ENCODE assay signal across 15 cellular contexts in the genomic region with DNA sequence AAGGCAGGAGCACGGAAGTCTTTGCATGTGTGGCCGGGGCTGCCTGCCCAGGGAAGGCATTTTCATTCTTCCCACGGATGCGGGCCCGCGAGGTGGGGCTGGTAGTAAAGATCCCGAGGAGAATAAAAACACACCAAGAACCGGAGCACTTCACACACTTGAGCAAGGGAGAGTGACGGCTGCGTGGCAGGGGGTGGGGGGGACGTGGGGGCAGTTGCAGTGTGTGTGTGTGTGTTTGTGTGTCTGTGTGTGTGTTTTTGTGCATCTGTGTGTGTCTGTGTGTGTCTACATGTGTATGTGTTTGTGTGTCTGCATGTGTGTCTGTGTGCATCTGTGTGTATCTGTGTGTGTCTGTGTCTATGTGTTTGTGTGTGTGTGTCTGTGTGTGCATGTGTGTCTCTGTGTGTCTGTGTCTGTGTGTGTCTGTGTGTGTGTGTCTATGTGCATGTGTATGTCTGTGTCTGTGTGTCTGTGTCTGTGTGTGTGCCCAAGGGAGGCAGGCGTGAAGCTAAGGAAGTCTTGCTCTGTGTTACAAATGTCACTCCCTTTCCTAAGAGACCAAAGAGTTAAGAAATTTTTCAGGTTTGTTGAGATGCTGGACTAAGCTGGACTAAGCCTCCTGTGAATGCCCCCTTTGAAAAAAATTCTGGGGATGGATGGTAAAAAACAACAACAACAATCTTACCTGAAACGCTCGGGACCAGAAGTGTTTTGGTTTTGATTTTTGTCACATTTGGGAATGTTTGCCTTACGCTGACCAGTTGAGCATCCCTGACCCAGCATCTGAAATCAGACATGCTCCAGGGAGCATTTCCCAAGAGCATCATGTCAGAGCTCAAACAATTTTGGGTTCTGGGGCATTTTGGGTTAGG. TPM values are rescaled to one million over a fixed set of nuclear protein-coding genes. Genes with fewer than 3 reads are reported as not detected.
DNase-seq lines count a peak whose midpoint lies in the region; ATAC-seq, FAIRE-seq and TF ChIP-seq lines count a peak whose summit lies in the region.
"Had no signal": no experiment of that assay in that cellular context is flagged by ENCODE, and none has a peak within 500 bp of the region (broad histone marks: within the 10 kb centered on the region; RNA-seq: fewer than 3 reads in every experiment).

No MANE protein-coding gene starts in this region.

- H3K4me1 Mint-ChIP-seq in Caco-2 (ENCODE audit: low read depth, unreplicated experiment), result no peaks in the 10 kb centered on the region
- H3K4me1 Mint-ChIP-seq in stimulated activated effector memory CD8-positive, alpha-beta T cell treated with anti-CD3 and anti-CD28 coated beads, Interleukin-12 subunit alpha, Interleukin-12 subunit beta, amount 100 ng/mL, for 72 hours, result peaks cover 9% of the 10 kb centered on the region

- no peaks in the 10 kb centered on the region for H3K36me3 ChIP-seq in Caco-2 (ENCODE audit: control insufficient read depth, insufficient read depth, low read length)
- no peaks in the 10 kb centered on the region for H3K36me3 ChIP-seq in endothelial cell of umbilical vein (ENCODE audit: control insufficient read depth in 2 of 2, extremely low read depth in 1 of 2, insufficient read depth in 2 of 2, low read length in 2 of 2)
- H3K36me3 ChIP-seq: heart right ventricle, prostate gland, thoracic aorta had no signal

- H3K79me2 ChIP-seq in endothelial cell of umbilical vein (ENCODE audit: control insufficient read depth, insufficient read depth, low read length), result no peaks in the 10 kb centered on the region

- BruUV-seq in Caco-2 (replicated peaks; lab: Mats Ljungman, UMichigan), result no TSS peak
- no TSS peak for BruUV-seq in endothelial cell of umbilical vein (replicated peaks; lab: Mats Ljungman, UMichigan)

- no peaks in the 10 kb centered on the region for H3K27me3 ChIP-seq in Caco-2 (replicated peaks; ENCODE audit: control insufficient read depth, insufficient read depth, low read length)
- H3K27me3 ChIP-seq in endothelial cell of umbilical vein (ENCODE audit: control insufficient read depth in 2 of 2, insufficient read depth in 2 of 2, low read length in 2 of 2), result no peaks in the 10 kb centered on the region

- dilution Hi-C loops in endothelial cell of umbilical vein (cut with MboI; ENCODE audit: extremely low pct_ligation_motif_present, low sequenced_read_pairs), result no loop called here

- TF ChIP-seq CTCF in Caco-2 (IDR thresholded peaks at IDR 0.05; ENCODE audit: insufficient read depth in 1 of 2, low read depth in 1 of 2, low read length in 1 of 2, severe bottlenecking in 1 of 2, unreplicated experiment in 1 of 2) (no peak), endothelial cell of umbilical vein (IDR thresholded peaks at IDR 0.05; ENCODE audit: extremely low read depth in 1 of 2, insufficient read depth in 1 of 2, low read depth in 1 of 2, low read length in 2 of 2) (no peak)

- H3K4me1 ChIP-seq in Caco-2 (no peaks in the 10 kb centered on the region), endothelial cell of umbilical vein (ENCODE audit: control insufficient read depth, extremely low read depth, insufficient read depth, low read length) (peaks cover 17% of the 10 kb centered on the region)
- H3K4me1 ChIP-seq: prostate gland had no signal

- POLR2A ChIA-PET in Caco-2 (lab: Charles Lee) (no interaction called here), endothelial cell of umbilical vein (lab: Charles Lee) (no interaction called here)

- CTCF ChIA-PET in Caco-2 (lab: Charles Lee) (no interaction called here), endothelial cell of umbilical vein (lab: Charles Lee) (no interaction called here)

- no peak for ATAC-seq in stimulated activated effector memory CD8-positive, alpha-beta T cell treated with anti-CD3 and anti-CD28 coated beads, Interleukin-12 subunit alpha, Interleukin-12 subunit beta, amount 100 ng/mL, for 72 hours
- ATAC-seq in GM21576 (IDR thresholded peaks at IDR 0.05; ENCODE audit: unreplicated experiment) (no peak), Right ventricle myocardium superior (ENCODE audit: poor library complexity) (no peak)
- ATAC-seq: activated CD8-positive, alpha-beta memory T cell treated with anti-CD3 and anti-CD28 coated beads, Interleukin-2, amount 10 ng/mL, durations not matched to agents 7 days and 5 days had no signal

- no peak overlapping the region for H3K4me2 ChIP-seq in endothelial cell of umbilical vein (ENCODE audit: insufficient read depth, low read length)

- no peaks in the 10 kb centered on the region for H4K20me1 ChIP-seq in endothelial cell of umbilical vein (replicated peaks; ENCODE audit: control insufficient read depth, extremely low read depth, insufficient read depth, low read length)

- no peak overlapping the region for H3K4me3 Mint-ChIP-seq in Caco-2 (ENCODE audit: unreplicated experiment)
- peak overlapping the region; percentile 36 for H3K4me3 Mint-ChIP-seq in stimulated activated effector memory CD8-positive, alpha-beta T cell treated with anti-CD3 and anti-CD28 coated beads, Interleukin-12 subunit alpha, Interleukin-12 subunit beta, amount 100 ng/mL, for 72 hours
- H3K4me3 Mint-ChIP-seq: activated CD8-positive, alpha-beta memory T cell treated with anti-CD3 and anti-CD28 coated beads, Interleukin-2, amount 10 ng/mL, durations not matched to agents 7 days and 5 days had no signal

- intact Hi-C loops in Caco-2 (cut with micrococcal nuclease; ENCODE audit: unreplicated experiment) (no loop called here), endothelial cell of umbilical vein (cut with micrococcal nuclease) (loop anchor here (2.0 to 5.0 kb wide), 2 partner anchors 37 to 383 kb away; partner anchors contain the start of gene BANP), Right ventricle myocardium superior (cut with DNase I) (no loop called here)

- peaks cover 28% of the 10 kb centered on the region for H3K9me3 Mint-ChIP-seq in Caco-2 (ENCODE audit: unreplicated experiment)
- H3K9me3 Mint-ChIP-seq in stimulated activated effector memory CD8-positive, alpha-beta T cell treated with anti-CD3 and anti-CD28 coated beads, Interleukin-12 subunit alpha, Interleukin-12 subunit beta, amount 100 ng/mL, for 72 hours, result no peaks in the 10 kb centered on the region

- H3K9me1 ChIP-seq in endothelial cell of umbilical vein (replicated peaks; ENCODE audit: control insufficient read depth, extremely low read depth, insufficient read depth, low read length), result no peaks in the 10 kb centered on the region

- FAIRE-seq in endothelial cell of umbilical vein (lab: Jason Lieb, UNC), result peak; percentile 63

- H3K27me3 Mint-ChIP-seq in Caco-2 (ENCODE audit: insufficient read depth, unreplicated experiment), result no peaks in the 10 kb centered on the region
- H3K27me3 Mint-ChIP-seq: activated CD8-positive, alpha-beta memory T cell treated with anti-CD3 and anti-CD28 coated beads, Interleukin-2, amount 10 ng/mL, durations not matched to agents 7 days and 5 days had no signal

- no peaks in the 10 kb centered on the region for H3K36me3 Mint-ChIP-seq in Caco-2 (ENCODE audit: insufficient read depth, unreplicated experiment)
- H3K36me3 Mint-ChIP-seq in stimulated activated effector memory CD8-positive, alpha-beta T cell treated with anti-CD3 and anti-CD28 coated beads, Interleukin-12 subunit alpha, Interleukin-12 subunit beta, amount 100 ng/mL, for 72 hours, result no peaks in the 10 kb centered on the region
- H3K36me3 Mint-ChIP-seq: activated CD8-positive, alpha-beta memory T cell treated with anti-CD3 and anti-CD28 coated beads, Interleukin-2, amount 10 ng/mL, durations not matched to agents 7 days and 5 days; activated naive CD4-positive, alpha-beta T cell treated with anti-CD3 and anti-CD28 coated beads, Interleukin-2, amount 50 U/mL, for 72 hours had no signal

- H2AFZ ChIP-seq in endothelial cell of umbilical vein (ENCODE audit: low read depth, low read length), result peak overlapping the region; percentile 47

- TF ChIP-seq POLR2A in endothelial cell of umbilical vein (IDR thresholded peaks at IDR 0.05; ENCODE audit: low read depth, low read length), result no peak

- H3K9ac ChIP-seq in endothelial cell of umbilical vein (replicated peaks; ENCODE audit: extremely low read depth, insufficient read depth, low read length), result no peak overlapping the region

- DNase-seq in Caco-2, result no peak
- DNase-seq in NCI-H460 (ENCODE audit: extremely low read depth, low read depth), result peak; percentile 5
- DNase-seq in endothelial cell of umbilical vein (ENCODE audit: low read depth, low spot score), result no peak
- no peak for DNase-seq in stimulated activated effector memory CD8-positive, alpha-beta T cell treated with anti-CD3 and anti-CD28 coated beads, Interleukin-12 subunit alpha, Interleukin-12 subunit beta, amount 100 ng/mL, for 72 hours (ENCODE audit: low spot score in 2 of 2)
- no peak for DNase-seq in germinal center (ENCODE audit: low spot score)
- DNase-seq in Right ventricle myocardium superior, result no peak
- DNase-seq: activated CD8-positive, alpha-beta memory T cell treated with anti-CD3 and anti-CD28 coated beads, Interleukin-2, amount 10 ng/mL, durations not matched to agents 7 days and 5 days; cerebellar nuclear complex; heart right ventricle; NCI-H1105 treated with DMSO at 0.1 percent for 48 hours had no signal

- H3K27ac Mint-ChIP-seq in Caco-2 (ENCODE audit: unreplicated experiment), result peak overlapping the region; percentile 10
- peak overlapping the region; percentile 1 for H3K27ac Mint-ChIP-seq in stimulated activated effector memory CD8-positive, alpha-beta T cell treated with anti-CD3 and anti-CD28 coated beads, Interleukin-12 subunit alpha, Interleukin-12 subunit beta, amount 100 ng/mL, for 72 hours
- H3K27ac Mint-ChIP-seq: activated CD8-positive, alpha-beta memory T cell treated with anti-CD3 and anti-CD28 coated beads, Interleukin-2, amount 10 ng/mL, durations not matched to agents 7 days and 5 days; activated naive CD4-positive, alpha-beta T cell treated with anti-CD3 and anti-CD28 coated beads, Interleukin-2, amount 50 U/mL, for 72 hours had no signal

- peaks cover 3% of the 10 kb centered on the region; the same call in 1 of the 2 replicates for H3K9me3 ChIP-seq in Caco-2
- no peaks in the 10 kb centered on the region for H3K9me3 ChIP-seq in endothelial cell of umbilical vein (replicated peaks; ENCODE audit: control insufficient read depth, insufficient read depth, low read length)
- H3K9me3 ChIP-seq: heart right ventricle, prostate gland, thoracic aorta had no signal

- H3K27ac ChIP-seq in endothelial cell of umbilical vein (ENCODE audit: insufficient read depth, low read depth, low read length), result peak overlapping the region; percentile 97
- H3K27ac ChIP-seq: prostate gland, VCaP had no signal

- H3K4me3 ChIP-seq in Caco-2 (ENCODE audit: low read depth, low read length) (no peak overlapping the region), endothelial cell of umbilical vein (replicated peaks in 1 of 3; ENCODE audit: insufficient read depth in 1 of 3, low read depth in 1 of 3, low read length in 3 of 3) (no peak overlapping the region)
- H3K4me3 ChIP-seq: heart right ventricle, prostate gland, thoracic aorta had no signal

RNA-seq across cellular contexts. Expression of gene ZNF469, which starts 48.9 kb away (rescaled TPM):
- total RNA-seq in Caco-2 (2022) (0.07 and 0.12 TPM in 2 replicates), endothelial cell of umbilical vein (5.7 and 6.3 TPM in 2 replicates), Right ventricle myocardium superior (0.94 TPM)
- total RNA-seq in NCI-H460 (2014; rRNA removed; shearing (Covaris generic)), result 2.9 and 3.7 TPM in 2 replicates
- 2.1 and 2.2 TPM in 2 replicates for polyA plus RNA-seq in NCI-H460 (2014; cell fraction: nucleus; rRNA removed)
- 0.90 and 1.1 TPM in 2 replicates for polyA plus RNA-seq in endothelial cell of umbilical vein
- 0.87 and 1.1 TPM in 2 replicates for polyA plus RNA-seq in endothelial cell of umbilical vein (2011; cell fraction: cytosol; rRNA removed)
- 1.1 TPM in 2 replicates for polyA plus RNA-seq in endothelial cell of umbilical vein (2011; cell fraction: nucleus; rRNA removed)
- 2.7 and 4.8 TPM in 2 replicates for polyA plus RNA-seq in endothelial cell of umbilical vein (2012)
- polyA minus RNA-seq in endothelial cell of umbilical vein, result 1.2 and 1.8 TPM in 2 replicates
- not detected for polyA minus RNA-seq in endothelial cell of umbilical vein (2011; cell fraction: cytosol; rRNA and poly(A)+ RNA removed)
- polyA minus RNA-seq in endothelial cell of umbilical vein (2011; cell fraction: nucleus; rRNA and poly(A)+ RNA removed), result 1.2 and 2.2 TPM in 2 replicates
